Comparison of ENCODE assay signal across 23 cellular contexts in the genomic region with DNA sequence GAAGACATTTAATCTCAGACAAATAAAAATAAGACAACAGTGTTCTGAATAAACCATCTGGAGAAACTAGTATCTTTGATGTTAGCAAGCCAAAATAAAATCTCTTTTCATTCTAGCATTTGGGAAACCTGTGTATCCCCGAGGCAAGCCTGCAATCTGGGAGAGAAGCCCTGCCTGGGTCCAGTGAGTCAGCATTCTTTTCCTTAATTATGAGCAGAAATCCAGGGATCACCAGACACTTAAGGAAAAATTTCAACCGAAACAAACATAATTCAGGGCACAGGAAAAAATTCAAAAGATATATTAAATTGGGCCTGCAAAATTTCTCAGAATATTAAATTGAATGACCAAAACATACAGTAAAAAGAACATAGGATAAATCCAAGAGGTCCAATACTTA. TPM values are rescaled to one million over a fixed set of nuclear protein-coding genes. Genes with fewer than 3 reads are reported as not detected.
DNase-seq lines count a peak whose midpoint lies in the region; ATAC-seq, FAIRE-seq and TF ChIP-seq lines count a peak whose summit lies in the region.
"Had no signal": no experiment of that assay in that cellular context is flagged by ENCODE, and none has a peak within 500 bp of the region (broad histone marks: within the 10 kb centered on the region; RNA-seq: fewer than 3 reads in every experiment).

No MANE protein-coding gene starts in this region.

- ATAC-seq in natural killer cell treated with Interleukin-12 subunit alpha and Interleukin-12 subunit beta and Interleukin-15 and Interleukin-18, amount 100 ng/mL, for 72 hours: no peak
- ATAC-seq in natural killer cell (no peak), T-helper 17 cell (no peak), HG03159 (IDR thresholded peaks at IDR 0.05; ENCODE audit: unreplicated experiment) (no peak)
- ATAC-seq: heart left ventricle, left colon had no signal

- H3K4me3 Mint-ChIP-seq in natural killer cell treated with Interleukin-12 subunit alpha and Interleukin-12 subunit beta and Interleukin-15 and Interleukin-18, amount 100 ng/mL, for 72 hours: no peak overlapping the region
- H3K4me3 Mint-ChIP-seq in natural killer cell: no peak overlapping the region
- H3K4me3 Mint-ChIP-seq in T-helper 17 cell: no peak overlapping the region

- H3K4me1 ChIP-seq in thymus (ENCODE audit: control insufficient read depth, insufficient read depth, low read length): peaks cover 30% of the 10 kb centered on the region

- no peak for TF ChIP-seq CTCF in natural killer cell (IDR thresholded peaks at IDR 0.05)
- no peak for TF ChIP-seq CTCF in fibroblast of mammary gland (conservative IDR thresholded peaks at IDR 0.05; ENCODE audit: control insufficient read depth, insufficient read depth, low read depth, low read length)

- peak overlapping the region; percentile 27 for H3K27ac ChIP-seq in thymus (ENCODE audit: low read depth)
- H3K27ac ChIP-seq: colonic mucosa, heart left ventricle, prostate gland, testis had no signal

- H3K4me1 Mint-ChIP-seq in natural killer cell treated with Interleukin-12 subunit alpha and Interleukin-12 subunit beta and Interleukin-15 and Interleukin-18, amount 100 ng/mL, for 72 hours (ENCODE audit: low read depth in 2 of 2): peaks cover 22 to 33% of the 10 kb centered on the region in 2 donors
- peaks cover 19 to 32% of the 10 kb centered on the region in 2 donors for H3K4me1 Mint-ChIP-seq in natural killer cell
- H3K4me1 Mint-ChIP-seq in T-helper 17 cell: peaks cover 22% of the 10 kb centered on the region

- peaks cover 37% of the 10 kb centered on the region for H3K36me3 ChIP-seq in thymus (ENCODE audit: control insufficient read depth, insufficient read depth)

- DNase-seq in natural killer cell treated with Interleukin-12 subunit alpha and Interleukin-12 subunit beta and Interleukin-15 and Interleukin-18, amount 100 ng/mL, for 72 hours (ENCODE audit: low spot score): no peak
- DNase-seq in natural killer cell (no peak), T-helper 17 cell (no peak), fibroblast of mammary gland (ENCODE audit: low read depth) (peak; percentile 17), frontal cortex (ENCODE audit: low spot score in 2 of 2) (no peak), NCI-H510A treated with DMSO at 0.1 percent for 48 hours (lab: John Stamatoyannopoulos, UW) (no peak)
- DNase-seq: activated T-cell treated with anti-CD3 and anti-CD28 coated beads, Interleukin-2, amount 50 U/mL, for 48 hours; CD4-positive, alpha-beta T cell; colonic mucosa; DMS153; GDM1; heart left ventricle; left colon; MG63; NCI-H1417; NCI-H2107; NCI-H510A; testis had no signal

- H3K27me3 ChIP-seq in thymus (ENCODE audit: control insufficient read depth, insufficient read depth): no peaks in the 10 kb centered on the region
- H3K27me3 ChIP-seq: colonic mucosa, heart left ventricle, testis had no signal

- H3K4me3 ChIP-seq in fibroblast of mammary gland (ENCODE audit: control insufficient read depth, low read depth, low read length) (no peak overlapping the region), thymus (ENCODE audit: low read length) (no peak overlapping the region)
- H3K4me3 ChIP-seq: colonic mucosa, heart left ventricle, MG63, prostate gland, testis had no signal

- H3K9me3 ChIP-seq in T-helper 17 cell (ENCODE audit: control insufficient read depth, low read length, poor library complexity, severe bottlenecking): no peaks in the 10 kb centered on the region
- H3K9me3 ChIP-seq in thymus (ENCODE audit: control insufficient read depth): no peaks in the 10 kb centered on the region
- H3K9me3 ChIP-seq: colonic mucosa, heart left ventricle, MG63, prostate gland, testis had no signal

- no peaks in the 10 kb centered on the region for H3K9me3 Mint-ChIP-seq in natural killer cell treated with Interleukin-12 subunit alpha and Interleukin-12 subunit beta and Interleukin-15 and Interleukin-18, amount 100 ng/mL, for 72 hours
- H3K9me3 Mint-ChIP-seq in natural killer cell: no peaks in the 10 kb centered on the region
- H3K9me3 Mint-ChIP-seq: CD4-positive, alpha-beta T cell had no signal

- FAIRE-seq in frontal cortex (lab: Jason Lieb, UNC): no peak
- FAIRE-seq: bronchial epithelial cell, GM18507 had no signal

- H3K36me3 Mint-ChIP-seq in natural killer cell treated with Interleukin-12 subunit alpha and Interleukin-12 subunit beta and Interleukin-15 and Interleukin-18, amount 100 ng/mL, for 72 hours: peaks cover 38% of the 10 kb centered on the region
- H3K36me3 Mint-ChIP-seq in natural killer cell (peaks cover 33% of the 10 kb centered on the region), T-helper 17 cell (ENCODE audit: low read depth) (peaks cover 7% of the 10 kb centered on the region)

- H3K27me3 Mint-ChIP-seq in natural killer cell treated with Interleukin-12 subunit alpha and Interleukin-12 subunit beta and Interleukin-15 and Interleukin-18, amount 100 ng/mL, for 72 hours: no peaks in the 10 kb centered on the region
- H3K27me3 Mint-ChIP-seq in natural killer cell (ENCODE audit: low read depth in 2 of 2) (no peaks in the 10 kb centered on the region), T-helper 17 cell (no peaks in the 10 kb centered on the region)
- H3K27me3 Mint-ChIP-seq: CD4-positive, alpha-beta T cell had no signal

- WGBS in thymus: 83% methylated on average over 2 of the region's 2 CpGs

- H3K27ac Mint-ChIP-seq in natural killer cell treated with Interleukin-12 subunit alpha and Interleukin-12 subunit beta and Interleukin-15 and Interleukin-18, amount 100 ng/mL, for 72 hours: peak overlapping the region; percentile 22 to 70
- H3K27ac Mint-ChIP-seq in natural killer cell (peak overlapping the region in 1 of 2 donors; percentile 41), T-helper 17 cell (peak overlapping the region; percentile 39)

- intact Hi-C loops in natural killer cell (cut with micrococcal nuclease): no loop called here

RNA-seq across cellular contexts. Expression of gene NCBP2, which starts 4.2 kb away (rescaled TPM):
- total RNA-seq in natural killer cell treated with Interleukin-12 subunit alpha and Interleukin-12 subunit beta and Interleukin-15 and Interleukin-18, amount 100 ng/mL, for 72 hours: 10 to 100 TPM; 78.1 to 82.8 TPM
- 10 to 100 TPM; 32.3 to 44.1 (median 37.5) TPM for total RNA-seq in natural killer cell
- total RNA-seq in T-helper 17 cell: 10 to 100 TPM; 48.7 to 51.7 TPM
- polyA plus RNA-seq in thymus: 77.5 TPM
- total RNA-seq in frontal cortex: 91.3 TPM

RNA-seq across cellular contexts. Expression of gene PIGZ, which starts 30.5 kb away (rescaled TPM):
- 1 to 10 TPM; 1.4 to 1.5 TPM for total RNA-seq in natural killer cell treated with Interleukin-12 subunit alpha and Interleukin-12 subunit beta and Interleukin-15 and Interleukin-18, amount 100 ng/mL, for 72 hours
- 1 to 10 TPM; 2.2 to 2.3 (median 2.2) TPM for total RNA-seq in natural killer cell
- 1 to 10 TPM in 1 of 2 donors, under 1 TPM in 1; 0.89 to 1.5 TPM for total RNA-seq in T-helper 17 cell
- polyA plus RNA-seq in thymus: 3.4 TPM
- total RNA-seq in frontal cortex: 2.9 TPM
